Comparison of ENCODE assay signal across 17 cellular contexts in the genomic region with DNA sequence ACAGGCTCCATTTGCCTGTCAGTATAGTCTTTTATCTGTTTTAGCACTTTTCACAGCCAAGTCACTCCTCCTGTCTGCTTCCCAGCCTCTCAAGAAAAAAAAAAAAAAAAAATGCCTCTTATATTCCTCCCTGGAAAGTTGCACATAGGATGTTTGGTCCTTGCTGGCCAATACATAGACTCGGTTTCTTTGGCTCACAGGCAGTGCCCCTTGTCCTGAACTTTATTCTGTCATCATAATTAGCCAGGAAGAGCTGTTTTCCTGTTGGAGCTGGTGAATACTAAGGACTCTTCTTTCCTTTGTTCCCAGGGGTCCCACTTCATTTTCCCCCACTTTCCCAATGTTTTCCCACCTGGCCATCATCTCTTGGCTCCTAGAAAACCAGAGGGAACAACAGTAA.
DNase-seq lines count a peak whose midpoint lies in the region; TF ChIP-seq lines count a peak whose summit lies in the region.
"Had no signal": no experiment of that assay in that cellular context is flagged by ENCODE, and none has a peak within 500 bp of the region (broad histone marks: within the 10 kb centered on the region; RNA-seq: fewer than 3 reads in every experiment).

No MANE protein-coding gene starts in this region.

- peak; percentile 74 for TF ChIP-seq EP300 in neural cell (conservative IDR thresholded peaks at IDR 0.05; ENCODE audit: poor library complexity, severe bottlenecking)

- DNase-seq in MCF 10A (ENCODE audit: unreplicated experiment): no peak
- no peak for DNase-seq in breast epithelium (ENCODE audit: low spot score in 2 of 2)
- DNase-seq in endothelial cell (ENCODE audit: low spot score): no peak
- DNase-seq in activated CD8-positive, alpha-beta memory T cell treated with anti-CD3 and anti-CD28 coated beads, Interleukin-2, amount 50 U/mL, for 48 hours: no peak
- no peak for DNase-seq in activated CD4-positive, alpha-beta T cell treated with anti-CD3 and anti-CD28 coated beads, Interleukin-2, amount 10 ng/mL, durations not matched to agents 7 days and 5 days
- no peak for DNase-seq in inferior parietal cortex (ENCODE audit: extremely low spot score)
- DNase-seq: CD8-positive, alpha-beta memory T cell; DND-41; NCI-H1105 treated with DMSO at 0.1 percent for 48 hours; NCI-H187; NK-92 treated with Interleukin-12 subunit alpha and Interleukin-12 subunit beta, amount 100 ng/mL, for 24 hours; OCI-M1; SHP77 treated with DMSO at 0.1 percent for 48 hours had no signal

- POLR2A ChIA-PET in MCF 10A (lab: Yijun Ruan, JAX): interaction anchor here (0.7 kb wide), 1 partner anchor 37 kb away, joined by 3 read pairs; no protein-coding TSS in a partner anchor
- POLR2A ChIA-PET in activated CD4-positive, alpha-beta T cell treated with anti-CD3 and anti-CD28 coated beads, Interleukin-2, amount 10 ng/mL, durations not matched to agents 7 days and 5 days (lab: Charles Lee): no interaction called here

- H3K4me3 ChIP-seq in breast epithelium (no peak overlapping the region), OCI-LY1 (ENCODE audit: low read depth, low read length, poor library complexity, severe bottlenecking) (no peak overlapping the region), neural cell (ENCODE audit: low read length) (no peak overlapping the region)
- H3K4me3 ChIP-seq: BLaER1 treated with 17β-estradiol and CSF1 and Interleukin-3, amounts not matched to agents 10 nM and 100 nM; GM23338 had no signal

- H3K4me2 ChIP-seq in OCI-LY1 (ENCODE audit: low read length) (no peak overlapping the region), neural cell (ENCODE audit: low read length) (no peak overlapping the region)
- H3K4me2 ChIP-seq: GM23338 had no signal

- H3K36me3 Mint-ChIP-seq in MCF 10A (ENCODE audit: insufficient read depth, unreplicated experiment) (peaks cover 7% of the 10 kb centered on the region), endothelial cell (ENCODE audit: low read depth, unreplicated experiment) (peaks cover 48% of the 10 kb centered on the region)
- peaks cover 8% of the 10 kb centered on the region for H3K36me3 Mint-ChIP-seq in activated CD4-positive, alpha-beta T cell treated with anti-CD3 and anti-CD28 coated beads, Interleukin-2, amount 10 ng/mL, durations not matched to agents 7 days and 5 days (ENCODE audit: low read depth)

- H4K20me1 ChIP-seq in OCI-LY1 (ENCODE audit: insufficient read depth, low read length) (no peaks in the 10 kb centered on the region), neural cell (ENCODE audit: insufficient read depth) (no peaks in the 10 kb centered on the region)

- H3K4me3 Mint-ChIP-seq in MCF 10A (ENCODE audit: unreplicated experiment) (no peak overlapping the region), endothelial cell (ENCODE audit: unreplicated experiment) (peak overlapping the region; percentile 6)
- no peak overlapping the region for H3K4me3 Mint-ChIP-seq in activated CD4-positive, alpha-beta T cell treated with anti-CD3 and anti-CD28 coated beads, Interleukin-2, amount 10 ng/mL, durations not matched to agents 7 days and 5 days
- H3K4me3 Mint-ChIP-seq: CD8-positive, alpha-beta memory T cell; GM23338 had no signal

- H3K27ac ChIP-seq in breast epithelium: no peak overlapping the region
- peak overlapping the region; percentile 99 for H3K27ac ChIP-seq in OCI-LY1 (ENCODE audit: low read depth, low read length, poor library complexity, severe bottlenecking)
- H3K27ac ChIP-seq in neural cell (ENCODE audit: low read length): no peak overlapping the region
- H3K27ac ChIP-seq: BLaER1 treated with 17β-estradiol and CSF1 and Interleukin-3, amounts not matched to agents 10 nM and 100 nM had no signal

- intact Hi-C loops in MCF 10A (cut with micrococcal nuclease) (no loop called here), breast epithelium (cut with DNase I; ENCODE audit: low total_unique reads) (no loop called here)

- no peaks in the 10 kb centered on the region for H3K27me3 ChIP-seq in breast epithelium
- H3K27me3 ChIP-seq in OCI-LY1 (ENCODE audit: insufficient read depth, low read length): no peaks in the 10 kb centered on the region
- H3K27me3 ChIP-seq in neural cell (ENCODE audit: insufficient read depth, low read depth, low read length): no peaks in the 10 kb centered on the region
- H3K27me3 ChIP-seq: BLaER1 treated with 17β-estradiol and CSF1 and Interleukin-3, amounts not matched to agents 10 nM and 100 nM had no signal

- H3K79me2 ChIP-seq in OCI-LY1 (ENCODE audit: insufficient read depth, low read length) (no peaks in the 10 kb centered on the region), neural cell (replicated peaks; ENCODE audit: insufficient read depth, low read length) (no peaks in the 10 kb centered on the region)

- H3F3A ChIP-seq in OCI-LY1 (ENCODE audit: insufficient read depth, low read length): peaks cover 6% of the 10 kb centered on the region; the same call in 1 of the 2 replicates
- H3F3A ChIP-seq in neural cell (ENCODE audit: insufficient read depth, low read length, poor library complexity, severe bottlenecking): no peaks in the 10 kb centered on the region

- TF ChIP-seq RAD21 in neural cell (conservative IDR thresholded peaks at IDR 0.05): no peak

- no peaks in the 10 kb centered on the region for H3K9me3 ChIP-seq in breast epithelium
- no peaks in the 10 kb centered on the region for H3K9me3 ChIP-seq in OCI-LY1 (ENCODE audit: low read length)
- no peaks in the 10 kb centered on the region for H3K9me3 ChIP-seq in neural cell (ENCODE audit: low read length)
- H3K9me3 ChIP-seq: BLaER1 treated with 17β-estradiol and CSF1 and Interleukin-3, amounts not matched to agents 10 nM and 100 nM had no signal

- TF ChIP-seq CTCF in MCF 10A (IDR thresholded peaks at IDR 0.05; ENCODE audit: unreplicated experiment): no peak
- TF ChIP-seq CTCF in breast epithelium (IDR thresholded peaks at IDR 0.05): no peak
- no peak for TF ChIP-seq CTCF in OCI-LY1 (IDR thresholded peaks at IDR 0.05; ENCODE audit: low read length)
- no peak for TF ChIP-seq CTCF in endothelial cell (IDR thresholded peaks at IDR 0.05; ENCODE audit: unreplicated experiment)
- no peak for TF ChIP-seq CTCF in neural cell (IDR thresholded peaks at IDR 0.05; ENCODE audit: poor library complexity, severe bottlenecking)

- no TSS peak for BruUV-seq in MCF 10A (replicated peaks; lab: Mats Ljungman, UMichigan)

- H3K27ac Mint-ChIP-seq in MCF 10A (ENCODE audit: low read depth, unreplicated experiment) (peak overlapping the region; percentile 1), endothelial cell (ENCODE audit: unreplicated experiment) (peak overlapping the region; percentile 15)
- no peak overlapping the region for H3K27ac Mint-ChIP-seq in activated CD4-positive, alpha-beta T cell treated with anti-CD3 and anti-CD28 coated beads, Interleukin-2, amount 10 ng/mL, durations not matched to agents 7 days and 5 days
- H3K27ac Mint-ChIP-seq: GM23338 had no signal

- H3K36me3 ChIP-seq in breast epithelium: no peaks in the 10 kb centered on the region
- no peaks in the 10 kb centered on the region for H3K36me3 ChIP-seq in OCI-LY1 (ENCODE audit: insufficient read depth, low read length)
- no peaks in the 10 kb centered on the region for H3K36me3 ChIP-seq in neural cell (ENCODE audit: insufficient read depth, low read length)

- H3K9ac ChIP-seq in OCI-LY1 (ENCODE audit: low read length) (no peak overlapping the region; the same call in 1 of the 2 replicates), neural cell (ENCODE audit: low read length) (no peak overlapping the region)

- H3K9me3 Mint-ChIP-seq in MCF 10A (ENCODE audit: unreplicated experiment): no peaks in the 10 kb centered on the region
- H3K9me3 Mint-ChIP-seq in endothelial cell (ENCODE audit: unreplicated experiment): no peaks in the 10 kb centered on the region
- H3K9me3 Mint-ChIP-seq in activated CD4-positive, alpha-beta T cell treated with anti-CD3 and anti-CD28 coated beads, Interleukin-2, amount 10 ng/mL, durations not matched to agents 7 days and 5 days: peaks cover 2% of the 10 kb centered on the region
- H3K9me3 Mint-ChIP-seq: CD8-positive, alpha-beta memory T cell; GM23338 had no signal

- H3K4me1 ChIP-seq in breast epithelium: peaks cover 0 to 2% of the 10 kb centered on the region in 2 donors
- peaks cover 59% of the 10 kb centered on the region for H3K4me1 ChIP-seq in OCI-LY1 (ENCODE audit: insufficient read depth, low read length, severe bottlenecking)

- H3K4me1 Mint-ChIP-seq in MCF 10A (ENCODE audit: insufficient read depth, unreplicated experiment): peaks cover 18% of the 10 kb centered on the region
- peaks cover 29% of the 10 kb centered on the region for H3K4me1 Mint-ChIP-seq in endothelial cell (ENCODE audit: unreplicated experiment)
- peaks cover 11% of the 10 kb centered on the region for H3K4me1 Mint-ChIP-seq in activated CD4-positive, alpha-beta T cell treated with anti-CD3 and anti-CD28 coated beads, Interleukin-2, amount 10 ng/mL, durations not matched to agents 7 days and 5 days

- H2AFZ ChIP-seq in OCI-LY1 (ENCODE audit: low read length) (no peak overlapping the region), neural cell (ENCODE audit: low read depth, low read length) (no peak overlapping the region)
- H2AFZ ChIP-seq: GM23338 had no signal

- no peaks in the 10 kb centered on the region for H3K9me2 ChIP-seq in OCI-LY1 (ENCODE audit: low read depth, low read length)
- no peaks in the 10 kb centered on the region for H3K9me2 ChIP-seq in neural cell (ENCODE audit: insufficient read depth, low read length)

- CTCF ChIA-PET in MCF 10A (lab: Yijun Ruan, JAX): interaction anchor here (0.6 to 1.0 kb wide), 2 partner anchors 14 to 17 kb away, joined by 3 to 4 read pairs; no protein-coding TSS in a partner anchor
- CTCF ChIA-PET in activated CD4-positive, alpha-beta T cell treated with anti-CD3 and anti-CD28 coated beads, Interleukin-2, amount 10 ng/mL, durations not matched to agents 7 days and 5 days (lab: Charles Lee): interaction anchor here (0.6 to 1.0 kb wide), 2 partner anchors 25 to 70 kb away, joined by 3 to 4 read pairs; no protein-coding TSS in a partner anchor

- H3K27me3 Mint-ChIP-seq in MCF 10A (ENCODE audit: insufficient read depth, unreplicated experiment) (no peaks in the 10 kb centered on the region), endothelial cell (ENCODE audit: unreplicated experiment) (peaks cover 4% of the 10 kb centered on the region)
- H3K27me3 Mint-ChIP-seq in activated CD4-positive, alpha-beta T cell treated with anti-CD3 and anti-CD28 coated beads, Interleukin-2, amount 10 ng/mL, durations not matched to agents 7 days and 5 days: no peaks in the 10 kb centered on the region

- no peak for TF ChIP-seq POLR2A in breast epithelium (IDR thresholded peaks at IDR 0.05)

TF ChIP-seq in neural cell, 6 proteins besides CTCF, POLR2A, EP300 and RAD21:
- TF ChIP-seq EZH2 (IDR thresholded peaks at IDR 0.05; ENCODE audit: borderline replicate concordance, insufficient read depth, low read length, poor library complexity, severe bottlenecking) (no peak), TAF1 (IDR thresholded peaks at IDR 0.05; ENCODE audit: low read depth) (no peak), POLR2AphosphoS5 (IDR thresholded peaks at IDR 0.05) (peak; percentile 6)
